28 cellular contexts compared by ENCODE assay signal in the genomic region with DNA sequence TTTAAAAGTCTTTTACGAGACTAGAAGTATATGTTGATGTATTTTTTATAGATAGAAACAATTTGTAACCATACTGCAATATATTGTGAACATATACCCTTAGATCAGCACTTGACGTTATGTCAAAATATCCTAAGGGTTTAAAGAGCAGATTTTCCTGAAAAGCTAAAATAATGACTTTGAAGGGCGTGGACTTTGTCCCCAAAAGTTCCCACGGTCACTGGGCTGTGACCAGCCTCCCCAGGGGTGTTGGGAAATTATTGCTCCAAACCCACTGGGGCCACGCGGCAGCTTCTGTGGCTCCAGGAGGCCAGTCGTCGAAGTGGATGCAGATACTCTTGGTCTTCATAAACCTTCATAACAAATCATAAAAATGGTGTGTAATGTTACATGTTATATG.
"Had no signal": no experiment of that assay in that cellular context is flagged by ENCODE, and none has a peak within 500 bp of the region (broad histone marks: within the 10 kb centered on the region; RNA-seq: fewer than 3 reads in every experiment).

No MANE protein-coding gene starts in this region.

- H3K27me3 Mint-ChIP-seq: naive B cell; stimulated activated naive CD8-positive, alpha-beta T cell treated with anti-CD3 and anti-CD28 coated beads, Interleukin-15, Interleukin-2, amounts not matched to agents 100 ng/mL and 50 ng/mL, for 24 hours had no signal

- H3K9me3 ChIP-seq: left lung, neutrophil, right atrium auricular region, sigmoid colon, suprapubic skin, thoracic aorta, tibial artery, upper lobe of right lung had no signal

- H3K27ac Mint-ChIP-seq: mesothelial cell of epicardium; nephron progenitor cell; neural progenitor cell; stimulated activated effector memory CD8-positive, alpha-beta T cell treated with anti-CD3 and anti-CD28 coated beads, Interleukin-12 subunit alpha, Interleukin-12 subunit beta, amount 100 ng/mL, for 72 hours; stimulated activated naive CD8-positive, alpha-beta T cell treated with anti-CD3 and anti-CD28 coated beads, Interleukin-15, Interleukin-2, amounts not matched to agents 100 ng/mL and 50 ng/mL, for 24 hours had no signal

- H3K4me1 Mint-ChIP-seq: mesothelial cell of epicardium had no signal

- FAIRE-seq: keratinocyte, small intestine, urothelium cell line had no signal

- ATAC-seq: left colon; left lung; natural killer cell; stimulated activated effector memory CD8-positive, alpha-beta T cell treated with anti-CD3 and anti-CD28 coated beads, Interleukin-12 subunit alpha, Interleukin-12 subunit beta, amount 100 ng/mL, for 72 hours; upper lobe of right lung had no signal

- DNase-seq: hippocampal formation; left colon; left lung; mesendoderm; naive B cell; natural killer cell; nephron progenitor cell; occipital lobe; sigmoid colon; small intestine; spleen; stimulated activated CD4-positive, alpha-beta T cell treated with anti-CD3 and anti-CD28 coated beads, Interleukin-4, amount 100 ng/mL, for 24 hours; stimulated activated naive CD4-positive, alpha-beta T cell; tibial artery; trophoblast cell; upper lobe of right lung had no signal

- H3K27ac ChIP-seq: left lung, neural progenitor cell, parathyroid adenoma, right atrium auricular region, sigmoid colon, spleen, suprapubic skin, thoracic aorta, tibial artery, upper lobe of right lung had no signal

- H3K27me3 ChIP-seq: left lung, neural progenitor cell, neutrophil, right atrium auricular region, sigmoid colon, spleen, suprapubic skin, tibial artery, upper lobe of right lung had no signal

- H3K9ac ChIP-seq: neural progenitor cell, parathyroid adenoma had no signal

- H3K4me1 ChIP-seq: left lung, neural progenitor cell, sigmoid colon, suprapubic skin, tibial artery, upper lobe of right lung had no signal

- H3K9me3 Mint-ChIP-seq: naive B cell; natural killer cell; nephron progenitor cell; neural progenitor cell; stimulated activated effector memory CD8-positive, alpha-beta T cell treated with anti-CD3 and anti-CD28 coated beads, Interleukin-12 subunit alpha, Interleukin-12 subunit beta, amount 100 ng/mL, for 72 hours; stimulated activated naive CD8-positive, alpha-beta T cell treated with anti-CD3 and anti-CD28 coated beads, Interleukin-15, Interleukin-2, amounts not matched to agents 100 ng/mL and 50 ng/mL, for 24 hours had no signal

- H3K4me3 Mint-ChIP-seq: mesothelial cell of epicardium; nephron progenitor cell; neural progenitor cell; stimulated activated effector memory CD8-positive, alpha-beta T cell treated with anti-CD3 and anti-CD28 coated beads, Interleukin-12 subunit alpha, Interleukin-12 subunit beta, amount 100 ng/mL, for 72 hours; stimulated activated naive CD8-positive, alpha-beta T cell treated with anti-CD3 and anti-CD28 coated beads, Interleukin-15, Interleukin-2, amounts not matched to agents 100 ng/mL and 50 ng/mL, for 24 hours had no signal

- H3K4me3 ChIP-seq: left lung, lung, neural progenitor cell, right atrium auricular region, sigmoid colon, spleen, suprapubic skin, thoracic aorta, tibial artery, upper lobe of right lung had no signal
